ENCODE assay signal across 26 cellular contexts in the genomic region with DNA sequence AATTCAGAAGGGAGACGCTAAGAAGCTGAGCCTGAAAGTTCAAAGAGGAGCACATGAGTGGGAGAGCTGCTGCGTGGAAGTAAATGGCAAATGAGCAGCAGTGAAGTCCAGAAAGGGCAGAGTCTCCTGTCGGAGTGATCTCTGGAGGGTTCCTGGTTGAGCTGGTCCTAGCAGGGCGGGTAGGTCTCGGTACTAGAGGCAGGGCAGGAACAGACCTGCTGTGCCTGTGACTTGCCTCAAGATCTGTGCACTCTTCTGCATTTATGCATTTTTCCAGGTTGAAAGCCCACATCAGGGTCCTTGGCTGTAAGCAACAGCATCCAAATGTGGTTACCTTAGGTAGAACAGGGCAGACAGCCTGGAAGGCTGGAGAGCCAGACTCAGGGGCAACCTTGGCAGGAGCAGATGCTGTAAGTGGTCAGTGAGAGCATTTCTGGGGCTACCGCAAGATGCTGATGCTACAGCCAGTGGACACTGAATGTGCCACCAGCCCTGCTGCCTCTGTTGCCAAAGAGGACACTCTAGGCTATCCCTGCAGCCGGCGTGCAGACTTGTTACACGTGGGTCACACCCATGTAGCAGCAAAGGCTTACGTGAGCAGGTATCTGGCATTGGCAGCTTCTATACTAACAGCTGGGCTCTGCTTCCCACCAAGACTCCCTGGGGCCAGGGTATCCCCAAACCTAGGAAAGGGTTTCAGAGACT.
"Had no signal": no experiment of that assay in that cellular context is flagged by ENCODE, and none has a peak within 500 bp of the region (broad histone marks: within the 10 kb centered on the region; RNA-seq: fewer than 3 reads in every experiment).

No MANE protein-coding gene starts in this region.

- H3K4me3 Mint-ChIP-seq: activated CD8-positive, alpha-beta T cell treated with anti-CD3 and anti-CD28 coated beads for 36 hours; activated naive CD8-positive, alpha-beta T cell treated with anti-CD3 and anti-CD28 coated beads, Interleukin-2, amount 50 U/mL, for 24 hours had no signal

- H3K36me3 Mint-ChIP-seq: activated naive CD4-positive, alpha-beta T cell treated with anti-CD3 and anti-CD28 coated beads, Interleukin-2, amount 50 U/mL, for 72 hours had no signal

- H3K4me1 Mint-ChIP-seq: activated naive CD8-positive, alpha-beta T cell treated with anti-CD3 and anti-CD28 coated beads, Interleukin-2, amount 50 U/mL, for 24 hours had no signal

- ATAC-seq: activated CD8-positive, alpha-beta T cell treated with anti-CD3 and anti-CD28 coated beads for 36 hours; activated naive CD4-positive, alpha-beta T cell treated with anti-CD3 and anti-CD28 coated beads, Interleukin-2, amount 50 U/mL, for 72 hours; activated naive CD8-positive, alpha-beta T cell treated with anti-CD3 and anti-CD28 coated beads, Interleukin-2, amount 50 U/mL, for 24 hours; body of pancreas had no signal

- H3K27me3 Mint-ChIP-seq: activated CD8-positive, alpha-beta T cell treated with anti-CD3 and anti-CD28 coated beads for 36 hours; activated naive CD8-positive, alpha-beta T cell treated with anti-CD3 and anti-CD28 coated beads, Interleukin-2, amount 50 U/mL, for 24 hours had no signal

- H3K9me3 Mint-ChIP-seq: activated CD8-positive, alpha-beta T cell treated with anti-CD3 and anti-CD28 coated beads for 36 hours; activated naive CD4-positive, alpha-beta T cell treated with anti-CD3 and anti-CD28 coated beads, Interleukin-2, amount 50 U/mL, for 72 hours; activated naive CD8-positive, alpha-beta T cell treated with anti-CD3 and anti-CD28 coated beads, Interleukin-2, amount 50 U/mL, for 24 hours had no signal

- H3K27ac Mint-ChIP-seq: activated CD8-positive, alpha-beta T cell treated with anti-CD3 and anti-CD28 coated beads for 36 hours; activated naive CD4-positive, alpha-beta T cell treated with anti-CD3 and anti-CD28 coated beads, Interleukin-2, amount 50 U/mL, for 72 hours; activated naive CD8-positive, alpha-beta T cell treated with anti-CD3 and anti-CD28 coated beads, Interleukin-2, amount 50 U/mL, for 24 hours had no signal

- DNase-seq: activated CD4-positive, alpha-beta T cell treated with anti-CD3 and anti-CD28 coated beads for 4 hours; activated CD8-positive, alpha-beta memory T cell treated with anti-CD3 and anti-CD28 coated beads, Interleukin-2, amount 50 U/mL, for 48 hours; activated CD8-positive, alpha-beta T cell treated with anti-CD3 and anti-CD28 coated beads for 36 hours; activated effector memory CD4-positive, alpha-beta T cell treated with anti-CD3 and anti-CD28 coated beads, Interleukin-2, amount 50 U/mL, for 16 hours; activated naive CD4-positive, alpha-beta T cell treated with Interleukin-2 at 50 U/mL for 16 hours; activated naive CD8-positive, alpha-beta T cell treated with anti-CD3 and anti-CD28 coated beads, Interleukin-2, amount 50 U/mL, for 24 hours; activated T-cell treated with anti-CD3 and anti-CD28 coated beads, Interleukin-2, amount 50 U/mL, for 1 hour; amniotic stem cell; body of pancreas; central memory CD4-positive, alpha-beta T cell; Kasumi-1; KBM-7; NCI-H1092; NCI-H1417 treated with DMSO at 0.1 percent for 48 hours; NCI-H1694 treated with DMSO at 0.1 percent for 48 hours; NCI-H2029 treated with DMSO at 0.1 percent for 48 hours; NCI-H345; NCI-H510A; NCI-H526 treated with DMSO at 0.1 percent for 48 hours; NCI-H82; NK-92 treated with Interleukin-12 subunit alpha and Interleukin-12 subunit beta, amount 100 ng/mL, for 24 hours; Right ventricle myocardium superior; SJCRH30; SK-N-SH; T-helper 1 cell had no signal
